ENCODE assay signal across 1 cellular context in the genomic region with DNA sequence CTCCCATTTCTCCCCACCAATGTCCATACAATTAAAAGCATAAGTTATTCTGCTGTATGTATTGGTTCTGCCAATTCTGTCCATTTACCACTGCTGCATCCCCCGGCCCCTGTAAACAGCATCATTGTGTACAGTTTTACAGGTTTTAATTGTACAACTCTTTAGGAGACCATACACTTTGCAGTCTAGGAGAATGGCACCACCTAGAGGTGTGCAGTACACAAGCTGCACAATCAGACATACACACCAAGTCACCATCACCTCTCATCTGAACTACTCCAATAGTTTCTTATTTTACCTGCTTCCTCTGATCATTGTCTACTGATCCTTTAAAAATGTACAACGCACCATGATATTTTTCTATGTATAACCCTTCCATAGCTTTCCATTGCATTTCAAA.
TF ChIP-seq lines count a peak whose summit lies in the region.

No MANE protein-coding gene starts in this region.

TF ChIP-seq in GM23338, 12 proteins besides CTCF, POLR2A, EP300 and RAD21 (continued from another document):
- no peak for TF ChIP-seq POLR2AphosphoS5 (IDR thresholded peaks at IDR 0.05; ENCODE audit: low read depth)
- TF ChIP-seq STAT1 (IDR thresholded peaks at IDR 0.05; ENCODE audit: unreplicated experiment), result no peak
- no peak for TF ChIP-seq JUNB (IDR thresholded peaks at IDR 0.05; ENCODE audit: unreplicated experiment)
- no peak for TF ChIP-seq ZNF114 (CRISPR knock-in tag; IDR thresholded peaks at IDR 0.05)
- TF ChIP-seq, protein P1, sequence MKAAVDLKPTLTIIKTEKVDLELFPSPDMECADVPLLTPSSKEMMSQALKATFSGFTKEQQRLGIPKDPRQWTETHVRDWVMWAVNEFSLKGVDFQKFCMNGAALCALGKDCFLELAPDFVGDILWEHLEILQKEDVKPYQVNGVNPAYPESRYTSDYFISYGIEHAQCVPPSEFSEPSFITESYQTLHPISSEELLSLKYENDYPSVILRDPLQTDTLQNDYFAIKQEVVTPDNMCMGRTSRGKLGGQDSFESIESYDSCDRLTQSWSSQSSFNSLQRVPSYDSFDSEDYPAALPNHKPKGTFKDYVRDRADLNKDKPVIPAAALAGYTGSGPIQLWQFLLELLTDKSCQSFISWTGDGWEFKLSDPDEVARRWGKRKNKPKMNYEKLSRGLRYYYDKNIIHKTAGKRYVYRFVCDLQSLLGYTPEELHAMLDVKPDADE (IDR thresholded peaks at IDR 0.05), result no peak
- TF ChIP-seq NANOG (IDR thresholded peaks at IDR 0.05; ENCODE audit: borderline replicate concordance), result no peak
- no peak for TF ChIP-seq EZH2 (IDR thresholded peaks at IDR 0.05; ENCODE audit: low read depth, unreplicated experiment)
- no peak for TF ChIP-seq ZNF331 (CRISPR knock-in tag; IDR thresholded peaks at IDR 0.05; ENCODE audit: low read depth)
TF ChIP-seq in GM23338: peak in this region for 0.
